In genomic region chr22:41636467-41636866, GRCh38 we compare ENCODE assay signal across 1 cellular context.
TF ChIP-seq lines count a peak whose summit lies in the region.

No MANE protein-coding gene starts in this region.

TF ChIP-seq in HCT116, 20 proteins besides CTCF, POLR2A, EP300 and RAD21 (continued from another document):
- no peak for TF ChIP-seq SP1 (IDR thresholded peaks at IDR 0.05; ENCODE audit: low read depth)
- TF ChIP-seq, protein P1, sequence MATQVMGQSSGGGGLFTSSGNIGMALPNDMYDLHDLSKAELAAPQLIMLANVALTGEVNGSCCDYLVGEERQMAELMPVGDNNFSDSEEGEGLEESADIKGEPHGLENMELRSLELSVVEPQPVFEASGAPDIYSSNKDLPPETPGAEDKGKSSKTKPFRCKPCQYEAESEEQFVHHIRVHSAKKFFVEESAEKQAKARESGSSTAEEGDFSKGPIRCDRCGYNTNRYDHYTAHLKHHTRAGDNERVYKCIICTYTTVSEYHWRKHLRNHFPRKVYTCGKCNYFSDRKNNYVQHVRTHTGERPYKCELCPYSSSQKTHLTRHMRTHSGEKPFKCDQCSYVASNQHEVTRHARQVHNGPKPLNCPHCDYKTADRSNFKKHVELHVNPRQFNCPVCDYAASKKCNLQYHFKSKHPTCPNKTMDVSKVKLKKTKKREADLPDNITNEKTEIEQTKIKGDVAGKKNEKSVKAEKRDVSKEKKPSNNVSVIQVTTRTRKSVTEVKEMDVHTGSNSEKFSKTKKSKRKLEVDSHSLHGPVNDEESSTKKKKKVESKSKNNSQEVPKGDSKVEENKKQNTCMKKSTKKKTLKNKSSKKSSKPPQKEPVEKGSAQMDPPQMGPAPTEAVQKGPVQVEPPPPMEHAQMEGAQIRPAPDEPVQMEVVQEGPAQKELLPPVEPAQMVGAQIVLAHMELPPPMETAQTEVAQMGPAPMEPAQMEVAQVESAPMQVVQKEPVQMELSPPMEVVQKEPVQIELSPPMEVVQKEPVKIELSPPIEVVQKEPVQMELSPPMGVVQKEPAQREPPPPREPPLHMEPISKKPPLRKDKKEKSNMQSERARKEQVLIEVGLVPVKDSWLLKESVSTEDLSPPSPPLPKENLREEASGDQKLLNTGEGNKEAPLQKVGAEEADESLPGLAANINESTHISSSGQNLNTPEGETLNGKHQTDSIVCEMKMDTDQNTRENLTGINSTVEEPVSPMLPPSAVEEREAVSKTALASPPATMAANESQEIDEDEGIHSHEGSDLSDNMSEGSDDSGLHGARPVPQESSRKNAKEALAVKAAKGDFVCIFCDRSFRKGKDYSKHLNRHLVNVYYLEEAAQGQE (IDR thresholded peaks at IDR 0.05; ENCODE audit: low read depth): no peak
- no peak for TF ChIP-seq SRF (IDR thresholded peaks at IDR 0.05; ENCODE audit: low read depth)
- no peak for TF ChIP-seq ZBTB33 (IDR thresholded peaks at IDR 0.05; ENCODE audit: extremely low read depth, insufficient replicate concordance, low read length)
- TF ChIP-seq EZH2phosphoT487 (IDR thresholded peaks at IDR 0.05; ENCODE audit: borderline replicate concordance): no peak
- no peak for TF ChIP-seq YY1 (IDR thresholded peaks at IDR 0.05; ENCODE audit: extremely low read depth, insufficient replicate concordance, low read depth, low read length)
- TF ChIP-seq MAX (IDR thresholded peaks at IDR 0.05): no peak
- TF ChIP-seq CBX3 (IDR thresholded peaks at IDR 0.05; ENCODE audit: low read depth): no peak
- TF ChIP-seq JUND (IDR thresholded peaks at IDR 0.05): no peak
